Comparison of ENCODE assay signal across 1 cellular context in genomic region chr20:4740774-4741431, GRCh38.
TF ChIP-seq lines count a peak whose summit lies in the region.

No MANE protein-coding gene starts in this region.

TF ChIP-seq in HepG2, 621 proteins besides CTCF, POLR2A, EP300 and RAD21 (continued from another document):
- TF ChIP-seq ZNF883 (CRISPR knock-in tag; IDR thresholded peaks at IDR 0.05; ENCODE audit: not compliant biosample characterization) = peak; percentile 50
- no peak for TF ChIP-seq SMAD9 (CRISPR knock-in tag; IDR thresholded peaks at IDR 0.05)
- TF ChIP-seq SCMH1 (CRISPR knock-in tag; IDR thresholded peaks at IDR 0.05; ENCODE audit: borderline replicate concordance) = no peak
- TF ChIP-seq HOMEZ (CRISPR knock-in tag; IDR thresholded peaks at IDR 0.05; ENCODE audit: low read depth) = no peak
- TF ChIP-seq, protein P1, sequence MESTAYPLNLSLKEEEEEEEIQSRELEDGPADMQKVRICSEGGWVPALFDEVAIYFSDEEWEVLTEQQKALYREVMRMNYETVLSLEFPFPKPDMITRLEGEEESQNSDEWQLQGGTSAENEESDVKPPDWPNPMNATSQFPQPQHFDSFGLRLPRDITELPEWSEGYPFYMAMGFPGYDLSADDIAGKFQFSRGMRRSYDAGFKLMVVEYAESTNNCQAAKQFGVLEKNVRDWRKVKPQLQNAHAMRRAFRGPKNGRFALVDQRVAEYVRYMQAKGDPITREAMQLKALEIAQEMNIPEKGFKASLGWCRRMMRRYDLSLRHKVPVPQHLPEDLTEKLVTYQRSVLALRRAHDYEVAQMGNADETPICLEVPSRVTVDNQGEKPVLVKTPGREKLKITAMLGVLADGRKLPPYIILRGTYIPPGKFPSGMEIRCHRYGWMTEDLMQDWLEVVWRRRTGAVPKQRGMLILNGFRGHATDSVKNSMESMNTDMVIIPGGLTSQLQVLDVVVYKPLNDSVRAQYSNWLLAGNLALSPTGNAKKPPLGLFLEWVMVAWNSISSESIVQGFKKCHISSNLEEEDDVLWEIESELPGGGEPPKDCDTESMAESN (CRISPR knock-in tag; conservative IDR thresholded peaks at IDR 0.05) = no peak
- TF ChIP-seq MEIS1 (CRISPR knock-in tag; IDR thresholded peaks at IDR 0.05; ENCODE audit: borderline replicate concordance) = no peak
- no peak for TF ChIP-seq ZNF124 (CRISPR knock-in tag; IDR thresholded peaks at IDR 0.05)
- no peak for TF ChIP-seq RBM22 (optimal IDR thresholded peaks at IDR 0.05; ENCODE audit: low read length)
- no peak for TF ChIP-seq MIER2 (CRISPR knock-in tag; IDR thresholded peaks at IDR 0.05)
- TF ChIP-seq, protein P2, sequence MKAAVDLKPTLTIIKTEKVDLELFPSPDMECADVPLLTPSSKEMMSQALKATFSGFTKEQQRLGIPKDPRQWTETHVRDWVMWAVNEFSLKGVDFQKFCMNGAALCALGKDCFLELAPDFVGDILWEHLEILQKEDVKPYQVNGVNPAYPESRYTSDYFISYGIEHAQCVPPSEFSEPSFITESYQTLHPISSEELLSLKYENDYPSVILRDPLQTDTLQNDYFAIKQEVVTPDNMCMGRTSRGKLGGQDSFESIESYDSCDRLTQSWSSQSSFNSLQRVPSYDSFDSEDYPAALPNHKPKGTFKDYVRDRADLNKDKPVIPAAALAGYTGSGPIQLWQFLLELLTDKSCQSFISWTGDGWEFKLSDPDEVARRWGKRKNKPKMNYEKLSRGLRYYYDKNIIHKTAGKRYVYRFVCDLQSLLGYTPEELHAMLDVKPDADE (CRISPR knock-in tag; IDR thresholded peaks at IDR 0.05) = no peak
- TF ChIP-seq ZNF337 (CRISPR knock-in tag; IDR thresholded peaks at IDR 0.05; ENCODE audit: borderline replicate concordance, low read depth) = no peak
- TF ChIP-seq CBX2 (IDR thresholded peaks at IDR 0.05; ENCODE audit: low read depth, low read length) = no peak
- no peak for TF ChIP-seq CBX2 (CRISPR knock-in tag; IDR thresholded peaks at IDR 0.05; ENCODE audit: low read depth)
- no peak for TF ChIP-seq KDM1A (CRISPR knock-in tag; IDR thresholded peaks at IDR 0.05)
- TF ChIP-seq MLX (CRISPR knock-in tag; IDR thresholded peaks at IDR 0.05) = no peak
- no peak for TF ChIP-seq ZNF251 (CRISPR knock-in tag; IDR thresholded peaks at IDR 0.05)
- no peak for TF ChIP-seq HOXA9 (CRISPR knock-in tag; IDR thresholded peaks at IDR 0.05; ENCODE audit: borderline replicate concordance)
- no peak for TF ChIP-seq SMAD1 (CRISPR knock-in tag; IDR thresholded peaks at IDR 0.05; ENCODE audit: borderline replicate concordance, low read depth)
- peak; percentile 35; the same call in 1 of the 2 replicates for TF ChIP-seq ZNF598 (CRISPR knock-in tag; IDR thresholded peaks at IDR 0.05; ENCODE audit: borderline replicate concordance)
TF ChIP-seq in HepG2: peak in this region for 23.
